Comparison of ENCODE assay signal across 24 cellular contexts in the genomic region with DNA sequence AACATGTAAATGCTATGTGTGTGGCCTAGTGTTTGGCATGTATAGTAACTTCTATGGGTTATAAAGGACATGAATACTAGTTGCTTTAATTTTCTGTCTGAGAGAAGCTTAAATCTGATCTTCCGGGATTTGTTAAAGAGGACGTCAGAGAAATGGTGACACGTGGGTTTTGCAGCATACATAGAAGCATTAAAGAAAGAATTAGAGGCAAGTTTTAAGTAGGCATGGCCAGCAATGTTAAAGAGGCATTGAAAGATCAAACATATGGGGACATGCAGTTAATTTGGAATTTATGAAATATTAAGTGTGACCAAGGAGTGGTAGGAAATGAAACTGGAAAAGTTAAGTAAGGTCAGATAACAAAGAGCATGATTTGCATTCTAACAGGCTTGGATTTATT.
"Had no signal": no experiment of that assay in that cellular context is flagged by ENCODE, and none has a peak within 500 bp of the region (broad histone marks: within the 10 kb centered on the region; RNA-seq: fewer than 3 reads in every experiment).

No MANE protein-coding gene starts in this region.

- H3K27me3 ChIP-seq: ascending aorta, dorsolateral prefrontal cortex had no signal

- DNase-seq: activated B cell treated with CpG ODN at 0.5 μM for 24 hours; activated CD4-positive, alpha-beta memory T cell treated with anti-CD3 and anti-CD28 coated beads for 36 hours; activated CD4-positive, alpha-beta T cell treated with anti-CD3 and anti-CD28 coated beads for 48 hours; activated CD4-positive, alpha-beta T cell treated with anti-CD3 and anti-CD28 coated beads, Interleukin-2, amount 50 U/mL, for 1 hour; activated CD8-positive, alpha-beta memory T cell treated with anti-CD3 and anti-CD28 coated beads, Interleukin-2, amount 10 ng/mL, durations not matched to agents 7 days and 5 days; activated CD8-positive, alpha-beta memory T cell treated with anti-CD3 and anti-CD28 coated beads, Interleukin-2, amount 50 U/mL, for 4 hours; activated CD8-positive, alpha-beta T cell treated with anti-CD3 and anti-CD28 coated beads, Interleukin-2, amount 10 ng/mL, durations not matched to agents 7 days and 5 days; activated gamma-delta T cell; activated naive CD4-positive, alpha-beta T cell; activated naive CD4-positive, alpha-beta T cell treated with anti-CD3 and anti-CD28 coated beads, Interleukin-2, amount 10 ng/mL, durations not matched to agents 7 days and 5 days; activated naive CD8-positive, alpha-beta T cell treated with anti-CD3 and anti-CD28 coated beads, Interleukin-2, amount 10 ng/mL, durations not matched to agents 7 days and 5 days; activated T-cell treated with anti-CD3 and anti-CD28 coated beads, Interleukin-2, amount 50 U/mL, for 1 hour; activated T-cell treated with anti-CD3 and anti-CD28 coated beads, Interleukin-2, amount 50 U/mL, for 48 hours; dorsolateral prefrontal cortex; effector memory CD4-positive, alpha-beta T cell; endodermal cell; esophagus squamous epithelium; head of caudate nucleus; T-helper 1 cell; T-helper 17 cell; T1000; WERI-Rb-1 had no signal

- H3K36me3 ChIP-seq: ascending aorta, esophagus squamous epithelium, WERI-Rb-1 had no signal

- H3K4me1 ChIP-seq: ascending aorta had no signal

- H3K9me3 ChIP-seq: ascending aorta, esophagus squamous epithelium had no signal

- H3K27ac ChIP-seq: ascending aorta, coronary artery, dorsolateral prefrontal cortex, esophagus squamous epithelium, WERI-Rb-1 had no signal

- H3K4me3 ChIP-seq: ascending aorta, coronary artery, dorsolateral prefrontal cortex, esophagus squamous epithelium had no signal
